13 cellular contexts compared by ENCODE assay signal in genomic region chr15:70491641-70492040, GRCh38.
DNase-seq lines count a peak whose midpoint lies in the region; ATAC-seq and TF ChIP-seq lines count a peak whose summit lies in the region.
"Had no signal": no experiment of that assay in that cellular context is flagged by ENCODE, and none has a peak within 500 bp of the region (broad histone marks: within the 10 kb centered on the region; RNA-seq: fewer than 3 reads in every experiment).

No MANE protein-coding gene starts in this region.

- H3K4me3 ChIP-seq in CD8-positive, alpha-beta memory T cell (ENCODE audit: low read length), result peak overlapping the region; percentile 63
- no peak overlapping the region for H3K4me3 ChIP-seq in heart right ventricle
- H3K4me3 ChIP-seq: body of pancreas, gastroesophageal sphincter had no signal

- no peak overlapping the region for H3K27ac ChIP-seq in CD8-positive, alpha-beta memory T cell (ENCODE audit: low read depth, low read length)
- peak overlapping the region in 1 of 10 donors; percentile 88 for H3K27ac ChIP-seq in heart right ventricle
- H3K27ac ChIP-seq: body of pancreas, gastroesophageal sphincter had no signal

- H3K4me1 ChIP-seq in CD8-positive, alpha-beta memory T cell (ENCODE audit: insufficient read depth, low read length), result peaks cover 85% of the 10 kb centered on the region
- H3K4me1 ChIP-seq in heart right ventricle, result peaks cover 0 to 68% (median 0%) of the 10 kb centered on the region in 9 donors

- no peaks in the 10 kb centered on the region for H3K36me3 Mint-ChIP-seq in CD8-positive, alpha-beta memory T cell
- no peaks in the 10 kb centered on the region for H3K36me3 Mint-ChIP-seq in IgD-negative memory B cell
- H3K36me3 Mint-ChIP-seq in activated CD8-positive, alpha-beta T cell treated with anti-CD3 and anti-CD28 coated beads for 36 hours (ENCODE audit: low read depth), result no peaks in the 10 kb centered on the region
- H3K36me3 Mint-ChIP-seq in natural killer cell treated with Interleukin-12 subunit alpha and Interleukin-12 subunit beta and Interleukin-15 and Interleukin-18, amount 100 ng/mL, for 72 hours, result no peaks in the 10 kb centered on the region

- no peak for TF ChIP-seq CTCF in activated CD8-positive, alpha-beta T cell treated with anti-CD3 and anti-CD28 coated beads for 36 hours (IDR thresholded peaks at IDR 0.05)
- TF ChIP-seq CTCF in heart right ventricle (IDR thresholded peaks at IDR 0.05), result no peak

- peak overlapping the region in 7 of 8 donors; percentile 51 to 92 (median 74) for H3K27ac Mint-ChIP-seq in CD8-positive, alpha-beta memory T cell
- H3K27ac Mint-ChIP-seq in IgD-negative memory B cell, result peak overlapping the region in 1 of 3 donors; percentile 39
- peak overlapping the region; percentile 92 for H3K27ac Mint-ChIP-seq in activated CD8-positive, alpha-beta T cell treated with anti-CD3 and anti-CD28 coated beads for 36 hours
- H3K27ac Mint-ChIP-seq in natural killer cell treated with Interleukin-12 subunit alpha and Interleukin-12 subunit beta and Interleukin-15 and Interleukin-18, amount 100 ng/mL, for 72 hours, result peak overlapping the region; percentile 90
- H3K27ac Mint-ChIP-seq: endodermal cell had no signal

- intact Hi-C loops in activated CD8-positive, alpha-beta T cell treated with anti-CD3 and anti-CD28 coated beads for 36 hours (cut with micrococcal nuclease), result no loop called here
- intact Hi-C loops in heart right ventricle (cut with DNase I), result no loop called here

- H3K27me3 ChIP-seq in CD8-positive, alpha-beta memory T cell (ENCODE audit: insufficient read depth, low read length, poor library complexity, severe bottlenecking), result no peaks in the 10 kb centered on the region
- no peaks in the 10 kb centered on the region for H3K27me3 ChIP-seq in heart right ventricle
- H3K27me3 ChIP-seq: body of pancreas, gastroesophageal sphincter had no signal

- H3K9me3 Mint-ChIP-seq in CD8-positive, alpha-beta memory T cell, result peaks cover 0 to 1% (median 0%) of the 10 kb centered on the region in 5 donors
- no peaks in the 10 kb centered on the region for H3K9me3 Mint-ChIP-seq in IgD-negative memory B cell
- no peaks in the 10 kb centered on the region for H3K9me3 Mint-ChIP-seq in activated CD8-positive, alpha-beta T cell treated with anti-CD3 and anti-CD28 coated beads for 36 hours
- H3K9me3 Mint-ChIP-seq in natural killer cell treated with Interleukin-12 subunit alpha and Interleukin-12 subunit beta and Interleukin-15 and Interleukin-18, amount 100 ng/mL, for 72 hours, result no peaks in the 10 kb centered on the region
- H3K9me3 Mint-ChIP-seq: endodermal cell, nephron had no signal

- H3K27me3 Mint-ChIP-seq in CD8-positive, alpha-beta memory T cell, result peaks cover 4 to 10% of the 10 kb centered on the region in 2 donors
- peaks cover 3% of the 10 kb centered on the region for H3K27me3 Mint-ChIP-seq in IgD-negative memory B cell
- peaks cover 20% of the 10 kb centered on the region for H3K27me3 Mint-ChIP-seq in activated CD8-positive, alpha-beta T cell treated with anti-CD3 and anti-CD28 coated beads for 36 hours
- H3K27me3 Mint-ChIP-seq in natural killer cell treated with Interleukin-12 subunit alpha and Interleukin-12 subunit beta and Interleukin-15 and Interleukin-18, amount 100 ng/mL, for 72 hours, result peaks cover 17 to 36% of the 10 kb centered on the region in 2 donors

- POLR2A ChIA-PET in CD8-positive, alpha-beta memory T cell (lab: Charles Lee), result interaction anchor here (1.1 to 2.2 kb wide), 5 partner anchors 12 to 1023 kb away, joined by 3 to 8 read pairs (median 6); partner anchors contain the start of gene TLE3
- POLR2A ChIA-PET in activated CD8-positive, alpha-beta T cell treated with anti-CD3 and anti-CD28 coated beads for 36 hours (lab: Charles Lee), result interaction anchor here (0.8 to 2.3 kb wide), 7 partner anchors 11 to 1039 kb away, joined by 3 to 11 read pairs (median 4); partner anchors contain the start of gene RPLP1

- WGBS in heart right ventricle, 2 donors, result 95 to 99% methylated on average over 6 of the region's 6 CpGs

- DNase-seq in CD8-positive, alpha-beta memory T cell, result no peak
- no peak for DNase-seq in activated CD8-positive, alpha-beta T cell treated with anti-CD3 and anti-CD28 coated beads for 36 hours
- DNase-seq in natural killer cell treated with Interleukin-12 subunit alpha and Interleukin-12 subunit beta and Interleukin-15 and Interleukin-18, amount 100 ng/mL, for 72 hours (ENCODE audit: low spot score), result no peak
- DNase-seq in AG20443 (ENCODE audit: low spot score) (no peak), heart right ventricle (no peak), Kasumi-1 (lab: John Stamatoyannopoulos, UW) (no peak)
- DNase-seq: DMS79, endodermal cell, NCI-H1417 had no signal

- H3K4me1 Mint-ChIP-seq in CD8-positive, alpha-beta memory T cell, result peaks cover 74 to 89% (median 79%) of the 10 kb centered on the region in 3 donors
- peaks cover 43 to 53% (median 46%) of the 10 kb centered on the region in 3 donors for H3K4me1 Mint-ChIP-seq in IgD-negative memory B cell
- H3K4me1 Mint-ChIP-seq in activated CD8-positive, alpha-beta T cell treated with anti-CD3 and anti-CD28 coated beads for 36 hours (ENCODE audit: low read depth), result peaks cover 73% of the 10 kb centered on the region
- H3K4me1 Mint-ChIP-seq in natural killer cell treated with Interleukin-12 subunit alpha and Interleukin-12 subunit beta and Interleukin-15 and Interleukin-18, amount 100 ng/mL, for 72 hours (ENCODE audit: low read depth in 2 of 2), result peaks cover 80 to 90% of the 10 kb centered on the region in 2 donors

- H3K36me3 ChIP-seq in CD8-positive, alpha-beta memory T cell (ENCODE audit: insufficient read depth, low read length), result no peaks in the 10 kb centered on the region
- no peaks in the 10 kb centered on the region for H3K36me3 ChIP-seq in heart right ventricle
- H3K36me3 ChIP-seq: gastroesophageal sphincter had no signal

- H3K4me3 Mint-ChIP-seq in CD8-positive, alpha-beta memory T cell, result peak overlapping the region; percentile 61 to 84 (median 80)
- H3K4me3 Mint-ChIP-seq in IgD-negative memory B cell, result peak overlapping the region in 3 of 4 donors; percentile 50 to 92 (median 89)
- peak overlapping the region; percentile 55 for H3K4me3 Mint-ChIP-seq in activated CD8-positive, alpha-beta T cell treated with anti-CD3 and anti-CD28 coated beads for 36 hours
- peak overlapping the region; percentile 62 for H3K4me3 Mint-ChIP-seq in natural killer cell treated with Interleukin-12 subunit alpha and Interleukin-12 subunit beta and Interleukin-15 and Interleukin-18, amount 100 ng/mL, for 72 hours
- H3K4me3 Mint-ChIP-seq: endodermal cell, nephron had no signal

- no peaks in the 10 kb centered on the region for H3K9me3 ChIP-seq in CD8-positive, alpha-beta memory T cell (ENCODE audit: low read length)
- H3K9me3 ChIP-seq in heart right ventricle, result no peaks in the 10 kb centered on the region
- H3K9me3 ChIP-seq: body of pancreas, gastroesophageal sphincter had no signal

- CTCF ChIA-PET in CD8-positive, alpha-beta memory T cell (lab: Charles Lee), result interaction anchor here (0.7 to 1.2 kb wide), 6 partner anchors 11 to 823 kb away, joined by 3 to 4 read pairs (median 3); no protein-coding TSS in a partner anchor
- CTCF ChIA-PET in activated CD8-positive, alpha-beta T cell treated with anti-CD3 and anti-CD28 coated beads for 36 hours (lab: Charles Lee), result interaction anchor here (0.8 to 2.2 kb wide), 5 partner anchors 12 to 45 kb away, joined by 3 to 12 read pairs (median 3); no protein-coding TSS in a partner anchor

- no peak for ATAC-seq in activated CD8-positive, alpha-beta T cell treated with anti-CD3 and anti-CD28 coated beads for 36 hours
- ATAC-seq in natural killer cell treated with Interleukin-12 subunit alpha and Interleukin-12 subunit beta and Interleukin-15 and Interleukin-18, amount 100 ng/mL, for 72 hours, result no peak
- ATAC-seq in heart right ventricle, result no peak
- ATAC-seq: body of pancreas, gastroesophageal sphincter had no signal
